10 cellular contexts compared by ENCODE assay signal in the genomic region with DNA sequence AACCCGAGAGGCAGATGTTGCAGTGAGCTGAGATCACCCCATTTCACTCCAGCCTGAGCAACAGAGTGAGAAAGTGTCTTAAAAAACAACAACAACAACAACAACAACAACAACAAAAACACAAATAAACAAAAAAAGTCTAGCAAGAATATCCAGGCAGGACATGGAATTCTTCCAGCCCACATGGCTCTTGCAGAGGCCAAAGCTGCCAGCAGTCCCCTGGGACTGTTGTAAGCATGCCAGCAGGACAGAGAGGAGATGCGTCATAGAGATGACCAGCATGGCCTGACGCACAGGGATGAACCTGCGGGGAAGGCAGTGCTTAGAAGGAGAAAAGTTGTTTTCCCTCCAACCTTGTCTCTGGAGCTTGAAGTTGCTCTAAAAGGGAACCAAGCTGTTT.
DNase-seq lines count a peak whose midpoint lies in the region; ATAC-seq, FAIRE-seq and TF ChIP-seq lines count a peak whose summit lies in the region.
"Had no signal": no experiment of that assay in that cellular context is flagged by ENCODE, and none has a peak within 500 bp of the region (broad histone marks: within the 10 kb centered on the region; RNA-seq: fewer than 3 reads in every experiment).

No MANE protein-coding gene starts in this region.

- no peaks in the 10 kb centered on the region for H3K36me3 Mint-ChIP-seq in glutamatergic neuron (ENCODE audit: unreplicated experiment)

- ATAC-seq in pancreas = peak in 3 of 4 donors; percentile 46 to 63 (median 58)
- no peak for ATAC-seq in activated CD4-positive, CD25-positive, alpha-beta regulatory T cell treated with anti-CD3 and anti-CD28 coated beads, Interleukin-2, amount 50 U/mL, for 24 hours
- no peak for ATAC-seq in GM21737 (IDR thresholded peaks at IDR 0.05; ENCODE audit: unreplicated experiment)
- ATAC-seq in HG03039 (IDR thresholded peaks at IDR 0.05; ENCODE audit: unreplicated experiment) = no peak

- H3K9me3 ChIP-seq in SJSA1 (replicated peaks) = no peaks in the 10 kb centered on the region
- no peaks in the 10 kb centered on the region for H3K9me3 ChIP-seq in pancreas
- no peaks in the 10 kb centered on the region for H3K9me3 ChIP-seq in small intestine (ENCODE audit: control insufficient read depth, low read depth)

- H3K4me3 Mint-ChIP-seq in glutamatergic neuron (ENCODE audit: unreplicated experiment) = no peak overlapping the region

- no peaks in the 10 kb centered on the region for H3K27me3 Mint-ChIP-seq in glutamatergic neuron (ENCODE audit: unreplicated experiment)

- DNase-seq in AG10803 (ENCODE audit: low read depth) = peak; percentile 91
- peak; percentile 71 to 87 for DNase-seq in SJSA1 (ENCODE audit: low read depth in 1 of 2, low spot score in 2 of 2)
- DNase-seq in glutamatergic neuron = peak; percentile 60
- DNase-seq in pancreas = peak in 4 of 6 donors; percentile 22 to 45 (median 32)
- DNase-seq in small intestine = no peak
- DNase-seq: stimulated activated naive CD4-positive, alpha-beta T cell had no signal

- H3K27me3 ChIP-seq in SJSA1 (replicated peaks) (no peaks in the 10 kb centered on the region), pancreas (no peaks in the 10 kb centered on the region), small intestine (ENCODE audit: control insufficient read depth in 2 of 2, insufficient read depth in 2 of 2, low read length in 2 of 2) (no peaks in the 10 kb centered on the region)

- H3K27ac Mint-ChIP-seq in glutamatergic neuron (ENCODE audit: unreplicated experiment) = no peak overlapping the region

- 72 to 85% methylated on average over 4 of the region's 4 CpGs for WGBS in pancreas, 2 donors
- 83 to 88% (median 88%) methylated on average over 4 of the region's 4 CpGs for WGBS in small intestine, 3 donors

- FAIRE-seq in pancreas (lab: Jason Lieb, UNC) (no peak), small intestine (lab: Jason Lieb, UNC) (no peak)
- FAIRE-seq: endometrium had no signal

- H3K4me3 ChIP-seq in AG10803 (ENCODE audit: low read length) (no peak overlapping the region), SJSA1 (no peak overlapping the region), pancreas (no peak overlapping the region), small intestine (ENCODE audit: low read depth in 1 of 2, low read length in 2 of 2) (no peak overlapping the region)

- H3K27ac ChIP-seq in SJSA1 = peak overlapping the region; percentile 85
- no peak overlapping the region for H3K27ac ChIP-seq in pancreas
- no peak overlapping the region for H3K27ac ChIP-seq in small intestine (ENCODE audit: low read depth in 1 of 2, low read length in 1 of 2)

- TF ChIP-seq CTCF in AG10803 (conservative IDR thresholded peaks at IDR 0.05; ENCODE audit: low read length) = no peak
- no peak for TF ChIP-seq CTCF in glutamatergic neuron (IDR thresholded peaks at IDR 0.05; ENCODE audit: partially characterized antibody, unreplicated experiment)
- no peak for TF ChIP-seq CTCF in pancreas (IDR thresholded peaks at IDR 0.05)

- intact Hi-C loops in pancreas (cut with DNase I) = no loop called here

- H3K36me3 ChIP-seq in SJSA1 = no peaks in the 10 kb centered on the region
- no peaks in the 10 kb centered on the region for H3K36me3 ChIP-seq in pancreas
- H3K36me3 ChIP-seq in small intestine (ENCODE audit: control insufficient read depth in 2 of 2, insufficient read depth in 2 of 2, low read length in 2 of 2) = peaks cover 0 to 2% of the 10 kb centered on the region in 2 donors

- peaks cover 25% of the 10 kb centered on the region for H3K4me1 ChIP-seq in SJSA1 (replicated peaks)
- no peaks in the 10 kb centered on the region for H3K4me1 ChIP-seq in pancreas
- no peaks in the 10 kb centered on the region for H3K4me1 ChIP-seq in small intestine (ENCODE audit: control insufficient read depth in 2 of 2, insufficient read depth in 1 of 2, low read depth in 1 of 2, low read length in 1 of 2)

- H3K4me1 Mint-ChIP-seq in glutamatergic neuron (ENCODE audit: low read depth, unreplicated experiment) = peaks cover 8% of the 10 kb centered on the region

- no peaks in the 10 kb centered on the region for H3K9me3 Mint-ChIP-seq in glutamatergic neuron (ENCODE audit: unreplicated experiment)

Comparison
In these comparisons a context has a peak if more than half of its experiments do, and no peak if none do; other contexts are left out.
1. ATAC-seq: peak in pancreas (3 of 4); none in activated CD4-positive, CD25-positive, alpha-beta regulatory T cell treated with anti-CD3 and anti-CD28 coated beads, Interleukin-2, amount 50 U/mL, for 24 hours (0 of 2), GM21737 (single experiment) and HG03039 (single experiment).